ENCODE assay signal across 8 cellular contexts in genomic region chr20:20712004-20712473, GRCh38. TPM values are rescaled to one million over a fixed set of nuclear protein-coding genes. Genes with fewer than 3 reads are reported as not detected.
A peak's percentile ranks its signal among the peaks of the same experiment; 100 is the strongest.
DNase-seq lines count a peak whose midpoint lies in the region; ATAC-seq, FAIRE-seq and TF ChIP-seq lines count a peak whose summit lies in the region.

No MANE protein-coding gene starts in this region.

- H3K9me3 Mint-ChIP-seq in activated CD8-positive, alpha-beta T cell treated with anti-CD3 and anti-CD28 coated beads for 36 hours: peaks cover 3% of the 10 kb centered on the region

- H3K27me3 Mint-ChIP-seq in activated CD8-positive, alpha-beta T cell treated with anti-CD3 and anti-CD28 coated beads for 36 hours: peaks cover 1% of the 10 kb centered on the region

- CTCF ChIA-PET in activated CD8-positive, alpha-beta T cell treated with anti-CD3 and anti-CD28 coated beads for 36 hours (lab: Charles Lee): no interaction called here

- H3K27ac Mint-ChIP-seq in activated CD8-positive, alpha-beta T cell treated with anti-CD3 and anti-CD28 coated beads for 36 hours: peak overlapping the region; percentile 90

- no peak for TF ChIP-seq CTCF in AG10803 (conservative IDR thresholded peaks at IDR 0.05; ENCODE audit: low read length)
- no peak for TF ChIP-seq CTCF in activated CD8-positive, alpha-beta T cell treated with anti-CD3 and anti-CD28 coated beads for 36 hours (IDR thresholded peaks at IDR 0.05)

- peaks cover 17% of the 10 kb centered on the region for H3K36me3 Mint-ChIP-seq in activated CD8-positive, alpha-beta T cell treated with anti-CD3 and anti-CD28 coated beads for 36 hours (ENCODE audit: low read depth)

- intact Hi-C loops in activated CD8-positive, alpha-beta T cell treated with anti-CD3 and anti-CD28 coated beads for 36 hours (cut with micrococcal nuclease): no loop called here
- intact Hi-C loops in posterior cingulate gyrus (cut with DNase I): loop anchor here (5.0 kb wide), 3 partner anchors 50 to 415 kb away; partner anchors contain the start of gene KIZ

- H3K4me3 ChIP-seq in AG10803 (ENCODE audit: low read length): peak overlapping the region; percentile 76

- no peak for FAIRE-seq in GM19239 (lab: Jason Lieb, UNC)

- ATAC-seq in GM19023 (IDR thresholded peaks at IDR 0.05; ENCODE audit: unreplicated experiment): peak; percentile 7
- peak; percentile 7 for ATAC-seq in HG03521 (IDR thresholded peaks at IDR 0.05; ENCODE audit: unreplicated experiment)
- no peak for ATAC-seq in activated CD8-positive, alpha-beta T cell treated with anti-CD3 and anti-CD28 coated beads for 36 hours

- peaks cover 36% of the 10 kb centered on the region for H3K4me1 Mint-ChIP-seq in activated CD8-positive, alpha-beta T cell treated with anti-CD3 and anti-CD28 coated beads for 36 hours (ENCODE audit: low read depth)

- DNase-seq in AG10803 (ENCODE audit: low read depth): no peak
- peak; percentile 9 for DNase-seq in activated CD8-positive, alpha-beta T cell treated with anti-CD3 and anti-CD28 coated beads for 36 hours
- DNase-seq in globus pallidus (ENCODE audit: low spot score): peak; percentile 15
- DNase-seq in posterior cingulate gyrus: peak in 7 of 10 donors; percentile 6 to 83 (median 34)
- no peak for DNase-seq in GM19239 (ENCODE audit: insufficient read length, low spot score)
- DNase-seq in NCI-H187 treated with DMSO at 0.1 percent for 48 hours (lab: John Stamatoyannopoulos, UW): no peak

- POLR2A ChIA-PET in activated CD8-positive, alpha-beta T cell treated with anti-CD3 and anti-CD28 coated beads for 36 hours (lab: Charles Lee): no interaction called here

- peak overlapping the region; percentile 90 for H3K4me3 Mint-ChIP-seq in activated CD8-positive, alpha-beta T cell treated with anti-CD3 and anti-CD28 coated beads for 36 hours

RNA-seq across cellular contexts. Expression of gene RALGAPA2, which starts 0.4 kb away (rescaled TPM):
- 10 to 100 TPM; 14.3 to 17.2 TPM for total RNA-seq in activated CD8-positive, alpha-beta T cell treated with anti-CD3 and anti-CD28 coated beads for 36 hours

Comparison
In these comparisons a context has a peak if more than half of its experiments do, and no peak if none do; other contexts are left out.
1. DNase-seq: peak in activated CD8-positive, alpha-beta T cell treated with anti-CD3 and anti-CD28 coated beads for 36 hours (single experiment), globus pallidus (single experiment) and posterior cingulate gyrus (7 of 10); none in AG10803 (single experiment), GM19239 (single experiment) and NCI-H187 treated with DMSO at 0.1 percent for 48 hours (single experiment).